In the genomic region with DNA sequence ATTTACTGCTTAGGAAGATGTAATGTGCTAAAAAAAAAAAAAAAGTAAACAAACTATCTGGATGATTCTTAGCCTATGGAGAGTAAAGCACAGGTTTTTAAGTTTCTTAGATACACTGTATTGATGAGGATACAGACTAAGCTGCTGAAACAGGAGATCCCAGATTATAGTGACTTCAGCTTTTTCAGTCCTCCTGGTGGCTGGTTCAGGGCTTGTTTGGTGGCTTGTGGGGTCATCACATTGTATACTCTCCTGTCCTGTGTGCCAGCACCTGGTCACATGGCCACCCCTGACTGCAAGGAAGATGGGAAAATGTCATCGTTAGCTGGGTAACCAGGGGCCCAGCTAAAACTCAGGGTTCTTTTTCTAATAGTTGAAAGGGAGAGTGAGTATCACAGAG, we compare ENCODE assay signal across 25 cellular contexts. TPM values are rescaled to one million over a fixed set of nuclear protein-coding genes. Genes with fewer than 3 reads are reported as not detected.
DNase-seq lines count a peak whose midpoint lies in the region; TF ChIP-seq lines count a peak whose summit lies in the region.
"Had no signal": no experiment of that assay in that cellular context is flagged by ENCODE, and none has a peak within 500 bp of the region (broad histone marks: within the 10 kb centered on the region; RNA-seq: fewer than 3 reads in every experiment).

No MANE protein-coding gene starts in this region.

- DNase-seq in HFFc6 (no peak), adrenal gland (no peak), esophagus squamous epithelium (lab: John Stamatoyannopoulos, UW) (no peak), smooth muscle cell (lab: John Stamatoyannopoulos, UW; ENCODE audit: unreplicated experiment) (no peak), NCI-H1436 (lab: John Stamatoyannopoulos, UW) (no peak), substantia nigra (lab: John Stamatoyannopoulos, UW) (no peak), amygdala (lab: John Stamatoyannopoulos, UW) (no peak), KG1 (lab: John Stamatoyannopoulos, UW) (no peak)
- DNase-seq: activated CD8-positive, alpha-beta memory T cell treated with anti-CD3 and anti-CD28 coated beads, Interleukin-2, amount 50 U/mL, for 4 hours; AML-193; CD8-positive, alpha-beta memory T cell; DMS79; foreskin fibroblast; hippocampal formation; left ventricle myocardium inferior; mucosa of descending colon; NCI-H1048; NCI-H187 treated with DMSO at 0.1 percent for 48 hours; NCI-H2227 treated with DMSO at 0.1 percent for 48 hours; NCI-H82 had no signal

- no peaks in the 10 kb centered on the region for H3K27me3 ChIP-seq in adrenal gland
- no peaks in the 10 kb centered on the region for H3K27me3 ChIP-seq in esophagus squamous epithelium
- H3K27me3 ChIP-seq in smooth muscle cell (ENCODE audit: low read depth): no peaks in the 10 kb centered on the region

- H3K9me3 ChIP-seq in adrenal gland (replicated peaks in 1 of 3) (no peaks in the 10 kb centered on the region), esophagus squamous epithelium (no peaks in the 10 kb centered on the region), smooth muscle cell (replicated peaks; ENCODE audit: low read depth) (no peaks in the 10 kb centered on the region)
- H3K9me3 ChIP-seq: left ventricle myocardium inferior, mucosa of descending colon had no signal

- intact Hi-C loops in adrenal gland (cut with DNase I) (no loop called here), esophagus squamous epithelium (cut with DNase I) (no loop called here)

- no peaks in the 10 kb centered on the region for H3K9me3 Mint-ChIP-seq in HFFc6
- H3K9me3 Mint-ChIP-seq: activated T-helper 2 cell treated with anti-CD3 and anti-CD28 coated beads, Interferon-gamma antibody, Interleukin-2, Interleukin-4, amounts not matched to agents 10 μg/mL and 5 μg/mL and 100 μg/mL, durations not matched to agents 14 hours and 24 hours and 36 hours; CD8-positive, alpha-beta memory T cell; T-helper 2 cell treated with Interferon-gamma antibody and Interleukin-4, amounts not matched to agents 5 μg/mL and 100 μg/mL, for 36 hours had no signal

- H3K27ac Mint-ChIP-seq in HFFc6: no peak overlapping the region
- H3K27ac Mint-ChIP-seq: activated naive CD8-positive, alpha-beta T cell; activated T-helper 2 cell treated with anti-CD3 and anti-CD28 coated beads, Interferon-gamma antibody, Interleukin-2, Interleukin-4, amounts not matched to agents 10 μg/mL and 5 μg/mL and 100 μg/mL, durations not matched to agents 14 hours and 24 hours and 36 hours; CD8-positive, alpha-beta memory T cell; stimulated activated memory B cell treated with anti-CD40 and anti-IgM and Interleukin-4, amounts not matched to agents 10 μg/mL and 1 μg/mL and 100 μg/mL, for 72 hours; T-helper 2 cell treated with Interferon-gamma antibody and Interleukin-4, amounts not matched to agents 5 μg/mL and 100 μg/mL, for 36 hours had no signal

- H3K4me3 ChIP-seq in adrenal gland: no peak overlapping the region
- H3K4me3 ChIP-seq in esophagus squamous epithelium: no peak overlapping the region
- no peak overlapping the region for H3K4me3 ChIP-seq in smooth muscle cell
- H3K4me3 ChIP-seq: left ventricle myocardium inferior, mucosa of descending colon, skin epidermis had no signal

- TF ChIP-seq POLR2A in adrenal gland (IDR thresholded peaks at IDR 0.05) (no peak), esophagus squamous epithelium (IDR thresholded peaks at IDR 0.05) (no peak)

- H3K4me3 Mint-ChIP-seq in HFFc6: no peak overlapping the region
- H3K4me3 Mint-ChIP-seq: activated naive CD8-positive, alpha-beta T cell; CD8-positive, alpha-beta memory T cell; stimulated activated memory B cell treated with anti-CD40 and anti-IgM and Interleukin-4, amounts not matched to agents 10 μg/mL and 1 μg/mL and 100 μg/mL, for 72 hours; T-helper 2 cell treated with Interferon-gamma antibody and Interleukin-4, amounts not matched to agents 5 μg/mL and 100 μg/mL, for 36 hours had no signal

- H3K36me3 ChIP-seq in adrenal gland (replicated peaks in 1 of 2) (no peaks in the 10 kb centered on the region), esophagus squamous epithelium (peaks cover 0 to 3% (median 0%) of the 10 kb centered on the region in 3 donors), smooth muscle cell (ENCODE audit: low read depth) (no peaks in the 10 kb centered on the region)
- H3K36me3 ChIP-seq: left ventricle myocardium inferior had no signal

- 63 to 90% (median 75%) methylated on average over 1 of the region's 1 CpG for WGBS in adrenal gland, 4 donors
- WGBS in esophagus squamous epithelium, 2 donors: 90 to 100% methylated on average over 1 of the region's 1 CpG
- 100% methylated on average over 1 of the region's 1 CpG for WGBS in smooth muscle cell (ENCODE audit: low lambda C conversion rate)

- H3K9ac ChIP-seq in smooth muscle cell (ENCODE audit: low read depth): peak overlapping the region; percentile 21

- H4K20me1 ChIP-seq in smooth muscle cell (ENCODE audit: low read depth): peaks cover 49% of the 10 kb centered on the region

- TF ChIP-seq CTCF in HFFc6 (IDR thresholded peaks at IDR 0.05) (peak; percentile 34; the same call in 1 of the 2 replicates), adrenal gland (IDR thresholded peaks at IDR 0.05) (no peak), esophagus squamous epithelium (IDR thresholded peaks at IDR 0.05) (peak in 1 of 6 experiments; percentile 12), smooth muscle cell (IDR thresholded peaks at IDR 0.05; ENCODE audit: borderline replicate concordance, insufficient read depth, poor library complexity, severe bottlenecking) (no peak)

- H3K4me1 ChIP-seq in adrenal gland (replicated peaks in 1 of 2) (peaks cover 45 to 71% of the 10 kb centered on the region in 2 donors), esophagus squamous epithelium (peaks cover 11 to 61% (median 30%) of the 10 kb centered on the region in 3 donors), smooth muscle cell (ENCODE audit: low read depth) (peaks cover 38% of the 10 kb centered on the region)

- H3K4me2 ChIP-seq in smooth muscle cell: no peak overlapping the region

- peaks cover 61% of the 10 kb centered on the region for H3F3A ChIP-seq in smooth muscle cell (ENCODE audit: low read depth)

- peak overlapping the region in 3 of 5 donors; percentile 14 to 66 (median 39) for H3K27ac ChIP-seq in adrenal gland
- H3K27ac ChIP-seq in esophagus squamous epithelium: peak overlapping the region; percentile 26 to 51 (median 42)
- H3K27ac ChIP-seq in smooth muscle cell (ENCODE audit: low read depth): peak overlapping the region; percentile 97
- no peak overlapping the region for H3K27ac ChIP-seq in substantia nigra (ENCODE audit: low read depth, low read length, poor library complexity, severe bottlenecking)
- H3K27ac ChIP-seq: left ventricle myocardium inferior had no signal

- H3K36me3 Mint-ChIP-seq in HFFc6 (ENCODE audit: low read depth): peaks cover 13% of the 10 kb centered on the region
- H3K36me3 Mint-ChIP-seq: activated naive CD8-positive, alpha-beta T cell; CD8-positive, alpha-beta memory T cell had no signal

- peaks cover 71% of the 10 kb centered on the region for H3K79me2 ChIP-seq in smooth muscle cell (ENCODE audit: low read depth)

- H2AFZ ChIP-seq in smooth muscle cell (ENCODE audit: low read depth): no peak overlapping the region

- peaks cover 55% of the 10 kb centered on the region for H3K4me1 Mint-ChIP-seq in HFFc6 (ENCODE audit: low read depth)

- H3K27me3 Mint-ChIP-seq in HFFc6 (ENCODE audit: insufficient read depth): peaks cover 8% of the 10 kb centered on the region; the same call in 1 of the 2 replicates
- H3K27me3 Mint-ChIP-seq: stimulated activated memory B cell treated with anti-CD40 and anti-IgM and Interleukin-4, amounts not matched to agents 10 μg/mL and 1 μg/mL and 100 μg/mL, for 72 hours had no signal

RNA-seq across cellular contexts. Expression of gene RAB31, which starts 31.4 kb away (rescaled TPM):
- 10 to 100 TPM; 29.4 to 47.5 (median 43.5) TPM for total RNA-seq in HFFc6 (2021; fragmentation: NEBNext Ultra II Directional; extraction: Animal tissue kit (Norgen Biotek cat#: 25700))
- total RNA-seq in adrenal gland: 100 to 1,000 TPM; 102 to 365 (median 161) TPM
- polyA plus RNA-seq in adrenal gland: 100 to 1,000 TPM in 1 of 3 donors, 10 to 100 TPM in 2; 46.6 to 130 (median 57.0) TPM
- total RNA-seq in esophagus squamous epithelium: 10 to 100 TPM; 17.4 to 76.0 (median 45.0) TPM
- 116 and 123 TPM in 2 replicates for total RNA-seq in smooth muscle cell
- polyA plus RNA-seq in smooth muscle cell: 389 and 414 TPM in 2 replicates
